Comparison of ENCODE assay signal across 17 cellular contexts in the genomic region with DNA sequence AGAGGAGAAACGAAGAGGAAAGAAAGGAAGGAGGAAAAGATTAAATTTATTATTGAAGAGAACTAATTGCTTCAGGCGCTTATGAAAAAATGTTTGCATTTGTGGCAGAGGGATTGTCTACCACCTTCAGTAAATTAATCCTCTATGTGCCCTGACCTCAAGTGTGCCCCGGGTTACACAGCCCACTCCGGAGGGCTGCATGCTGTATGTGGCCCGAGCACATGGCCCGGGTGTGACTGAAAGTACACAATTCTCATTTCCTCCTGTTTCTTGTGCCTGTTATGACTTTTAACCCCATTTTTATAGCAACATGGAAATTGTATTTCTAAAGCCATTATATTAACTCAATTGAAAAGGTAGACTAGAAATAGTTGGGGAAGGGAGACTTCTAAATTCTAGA. TPM values are rescaled to one million over a fixed set of nuclear protein-coding genes. Genes with fewer than 3 reads are reported as not detected.
A peak's percentile ranks its signal among the peaks of the same experiment; 100 is the strongest.
DNase-seq lines count a peak whose midpoint lies in the region; ATAC-seq and TF ChIP-seq lines count a peak whose summit lies in the region.
"Had no signal": no experiment of that assay in that cellular context is flagged by ENCODE, and none has a peak within 500 bp of the region (broad histone marks: within the 10 kb centered on the region; RNA-seq: fewer than 3 reads in every experiment).

No MANE protein-coding gene starts in this region.

- in situ Hi-C loops in transverse colon (cut with MboI; ENCODE audit: low pct_ligation_motif_present in 1 of 4, low pct_unique_long_range_greater_than_20kb in 1 of 4, low sequenced_read_pairs in 3 of 4): no loop called here

- H3K9me3 Mint-ChIP-seq in natural killer cell: no peaks in the 10 kb centered on the region

- no peak for TF ChIP-seq EP300 in transverse colon (IDR thresholded peaks at IDR 0.05; ENCODE audit: low read depth)

- no peak for DNase-seq in heart right ventricle
- no peak for DNase-seq in left cardiac atrium
- DNase-seq in dorsolateral prefrontal cortex: no peak
- no peak for DNase-seq in natural killer cell
- DNase-seq in transverse colon: no peak
- no peak for DNase-seq in effector memory CD4-positive, alpha-beta T cell
- DNase-seq in activated CD8-positive, alpha-beta memory T cell treated with anti-CD3 and anti-CD28 coated beads for 24 hours: no peak
- DNase-seq: activated CD4-positive, alpha-beta T cell treated with anti-CD3 and anti-CD28 coated beads, Interleukin-2, amount 50 U/mL, for 4 hours; amniotic stem cell; CD4-positive, CD25-positive, alpha-beta regulatory T cell; DMS53; MG63; NCI-H187; NCI-H524; ovary; stimulated activated CD4-positive, alpha-beta T cell treated with anti-CD3 and anti-CD28 coated beads, Interleukin-4, amount 100 ng/mL, for 4 hours had no signal

- WGBS in heart right ventricle, 2 donors: 63 to 72% methylated on average over 6 of the region's 6 CpGs
- 29 to 49% methylated on average over 6 of the region's 6 CpGs for WGBS in transverse colon (ENCODE audit: low coverage in 1 of 2), 2 donors

- TF ChIP-seq POLR2A in transverse colon (IDR thresholded peaks at IDR 0.05): no peak

- TF ChIP-seq CTCF in heart right ventricle (IDR thresholded peaks at IDR 0.05) (no peak), dorsolateral prefrontal cortex (IDR thresholded peaks at IDR 0.05 in 54 of 56, conservative IDR thresholded peaks at IDR 0.05 in 2 of 56; ENCODE audit: low read depth in 1 of 56, partially characterized antibody in 56 of 56) (no peak), natural killer cell (IDR thresholded peaks at IDR 0.05) (no peak), transverse colon (IDR thresholded peaks at IDR 0.05) (no peak)

- H3K4me3 Mint-ChIP-seq in natural killer cell: peak overlapping the region; percentile 60
- H3K4me3 Mint-ChIP-seq: CD4-positive, CD25-positive, alpha-beta regulatory T cell had no signal

- H3K9me3 ChIP-seq in heart right ventricle: no peaks in the 10 kb centered on the region
- H3K9me3 ChIP-seq in transverse colon: no peaks in the 10 kb centered on the region
- H3K9me3 ChIP-seq in effector memory CD4-positive, alpha-beta T cell (ENCODE audit: control insufficient read depth, low read length): no peaks in the 10 kb centered on the region
- H3K9me3 ChIP-seq: MG63, ovary had no signal

- peaks cover 3 to 94% (median 86%) of the 10 kb centered on the region in 9 donors for H3K4me1 ChIP-seq in heart right ventricle
- H3K4me1 ChIP-seq in transverse colon: peaks cover 0 to 34% (median 4%) of the 10 kb centered on the region in 4 donors
- H3K4me1 ChIP-seq in effector memory CD4-positive, alpha-beta T cell (ENCODE audit: control insufficient read depth, insufficient read depth, low read length, poor library complexity, severe bottlenecking): no peaks in the 10 kb centered on the region

- H3K36me3 ChIP-seq in heart right ventricle: peaks cover 0 to 72% (median 0%) of the 10 kb centered on the region in 9 donors
- H3K36me3 ChIP-seq in transverse colon: no peaks in the 10 kb centered on the region
- no peaks in the 10 kb centered on the region for H3K36me3 ChIP-seq in effector memory CD4-positive, alpha-beta T cell (ENCODE audit: control insufficient read depth, insufficient read depth, low read length)
- H3K36me3 ChIP-seq: ovary had no signal

- H3K27ac Mint-ChIP-seq in natural killer cell: peak overlapping the region; percentile 45 to 89
- H3K27ac Mint-ChIP-seq: CD4-positive, CD25-positive, alpha-beta regulatory T cell had no signal

- H3K4me3 ChIP-seq in heart right ventricle: no peak overlapping the region
- peak overlapping the region in 31 of 59 donors; percentile 2 to 44 (median 16) for H3K4me3 ChIP-seq in dorsolateral prefrontal cortex
- H3K4me3 ChIP-seq in transverse colon: no peak overlapping the region
- no peak overlapping the region for H3K4me3 ChIP-seq in effector memory CD4-positive, alpha-beta T cell (ENCODE audit: insufficient read depth, low read depth, low read length, poor library complexity, severe bottlenecking)
- H3K4me3 ChIP-seq: MG63, ovary had no signal

- H3K4me1 Mint-ChIP-seq in natural killer cell: peaks cover 73 to 83% of the 10 kb centered on the region in 2 donors
- H3K4me1 Mint-ChIP-seq: CD4-positive, CD25-positive, alpha-beta regulatory T cell had no signal

- H3K27ac ChIP-seq in heart right ventricle (peak overlapping the region in 6 of 10 donors; percentile 3 to 73 (median 31)), dorsolateral prefrontal cortex (peak overlapping the region; percentile 29 to 99 (median 96)), transverse colon (peak overlapping the region in 3 of 4 donors; percentile 4 to 44 (median 30))
- H3K27ac ChIP-seq in effector memory CD4-positive, alpha-beta T cell (ENCODE audit: insufficient read depth, low read length, poor library complexity, severe bottlenecking): no peak overlapping the region
- H3K27ac ChIP-seq: ovary had no signal

- no peaks in the 10 kb centered on the region for H3K27me3 Mint-ChIP-seq in natural killer cell (ENCODE audit: low read depth in 2 of 2)

- H3K36me3 Mint-ChIP-seq in natural killer cell: peaks cover 27% of the 10 kb centered on the region
- H3K36me3 Mint-ChIP-seq: CD4-positive, CD25-positive, alpha-beta regulatory T cell had no signal

- intact Hi-C loops in heart right ventricle (cut with DNase I): no loop called here
- intact Hi-C loops in left cardiac atrium (cut with DNase I): no loop called here
- intact Hi-C loops in dorsolateral prefrontal cortex (cut with DNase I): no loop called here
- intact Hi-C loops in natural killer cell (cut with micrococcal nuclease): no loop called here
- intact Hi-C loops in transverse colon (cut with DNase I; ENCODE audit: low total_unique reads): no loop called here

- ATAC-seq in heart right ventricle (no peak), left cardiac atrium (no peak), natural killer cell (peak in 2 of 3 donors; percentile 32 to 44), GM18520 (IDR thresholded peaks at IDR 0.05; ENCODE audit: unreplicated experiment) (no peak)

- H3K27me3 ChIP-seq in heart right ventricle (no peaks in the 10 kb centered on the region), dorsolateral prefrontal cortex (no peaks in the 10 kb centered on the region), transverse colon (peaks cover 6% of the 10 kb centered on the region)
- H3K27me3 ChIP-seq in effector memory CD4-positive, alpha-beta T cell (replicated peaks; ENCODE audit: control insufficient read depth, insufficient read depth, low read length, poor library complexity, severe bottlenecking): no peaks in the 10 kb centered on the region
- H3K27me3 ChIP-seq: MG63, ovary had no signal

RNA-seq across cellular contexts. Expression of a gene that starts 38.8 kb away (rescaled TPM):
- total RNA-seq in heart right ventricle (10 to 100 TPM; 68.7 to 99.5 (median 88.2) TPM), left cardiac atrium (100 to 1,000 TPM; 118 to 131 TPM), dorsolateral prefrontal cortex (100 to 1,000 TPM; 160 to 942 (median 318) TPM), natural killer cell (1,000 to 10,000 TPM in 1 of 3 donors, 100 to 1,000 TPM in 2; 718 to 1,143 (median 944) TPM), transverse colon (10 to 100 TPM; 19.8 to 69.6 (median 42.9) TPM)
- polyA plus RNA-seq in heart right ventricle: 10 to 100 TPM; 17.2 to 26.0 TPM

Comparison
In these comparisons a context has a peak if more than half of its experiments do, and no peak if none do; other contexts are left out.
1. ATAC-seq: peak in natural killer cell (2 of 3); none in heart right ventricle (0 of 8), left cardiac atrium (0 of 2) and GM18520 (single experiment).
2. H3K4me3 ChIP-seq: peak in dorsolateral prefrontal cortex (31 of 59); none in heart right ventricle (0 of 10), transverse colon (0 of 4) and effector memory CD4-positive, alpha-beta T cell (single experiment).